Comparison of ENCODE assay signal across 14 cellular contexts in genomic region chr4:106286611-106287010, GRCh38. TPM values are rescaled to one million over a fixed set of nuclear protein-coding genes. Genes with fewer than 3 reads are reported as not detected.
DNase-seq lines count a peak whose midpoint lies in the region; ATAC-seq and TF ChIP-seq lines count a peak whose summit lies in the region.
"Had no signal": no experiment of that assay in that cellular context is flagged by ENCODE, and none has a peak within 500 bp of the region (broad histone marks: within the 10 kb centered on the region; RNA-seq: fewer than 3 reads in every experiment).

No MANE protein-coding gene starts in this region.

- H3K27me3 ChIP-seq in GM23338 (ENCODE audit: insufficient read depth) (no peaks in the 10 kb centered on the region), brain microvascular endothelial cell (replicated peaks) (no peaks in the 10 kb centered on the region), hepatocyte (no peaks in the 10 kb centered on the region)

- no peak overlapping the region for H2AFZ ChIP-seq in GM23338
- no peak overlapping the region for H2AFZ ChIP-seq in hepatocyte

- no peaks in the 10 kb centered on the region; the same call in 1 of the 2 replicates for H3K9me2 ChIP-seq in GM23338 (ENCODE audit: insufficient read depth)
- no peaks in the 10 kb centered on the region for H3K9me2 ChIP-seq in hepatocyte (replicated peaks; ENCODE audit: insufficient read depth)
- H3K9me2 ChIP-seq: SK-N-SH had no signal

- intact Hi-C loops in MCF 10A (cut with micrococcal nuclease): no loop called here

- H3K36me3 Mint-ChIP-seq in GM23338 (ENCODE audit: low read depth): no peaks in the 10 kb centered on the region; the same call in 1 of the 3 replicates
- H3K36me3 Mint-ChIP-seq in MCF 10A (ENCODE audit: insufficient read depth, unreplicated experiment): peaks cover 20% of the 10 kb centered on the region

- peaks cover 1% of the 10 kb centered on the region for H3K27me3 Mint-ChIP-seq in GM23338 (ENCODE audit: insufficient read depth, low read depth, poor library complexity)
- H3K27me3 Mint-ChIP-seq in MCF 10A (ENCODE audit: insufficient read depth, unreplicated experiment): no peaks in the 10 kb centered on the region
- H3K27me3 Mint-ChIP-seq: CD4-positive, alpha-beta T cell had no signal

- WGBS in hepatocyte (ENCODE audit: low lambda C conversion rate, missing lambda C conversion rate): 97% methylated on average over 8 of the region's 8 CpGs

- H3K36me3 ChIP-seq in GM23338 (ENCODE audit: insufficient read depth): no peaks in the 10 kb centered on the region
- H3K36me3 ChIP-seq in brain microvascular endothelial cell (replicated peaks): no peaks in the 10 kb centered on the region
- H3K36me3 ChIP-seq in hepatocyte (replicated peaks; ENCODE audit: insufficient read depth, low read depth): no peaks in the 10 kb centered on the region

- CTCF ChIA-PET in MCF 10A (lab: Yijun Ruan, JAX): interaction anchor here (1.0 kb wide), 1 partner anchor 20 kb away, joined by 3 read pairs; no protein-coding TSS in a partner anchor

- H3K4me1 ChIP-seq in GM23338 (ENCODE audit: insufficient read depth) (peaks cover 29% of the 10 kb centered on the region), hepatocyte (ENCODE audit: insufficient read depth) (peaks cover 4% of the 10 kb centered on the region)

- in situ Hi-C loops in brain microvascular endothelial cell (cut with HindIII; ENCODE audit: low pct_ligation_motif_present, low sequenced_read_pairs): no loop called here

- no peaks in the 10 kb centered on the region for H3K9me3 ChIP-seq in hepatocyte (ENCODE audit: low read depth)
- H3K9me3 ChIP-seq: SK-N-SH had no signal

- ATAC-seq in GM23338: peak; percentile 56
- ATAC-seq in GM21717 (IDR thresholded peaks at IDR 0.05; ENCODE audit: unreplicated experiment): no peak

- H3K27ac Mint-ChIP-seq in GM23338 (peak overlapping the region; percentile 94), MCF 10A (ENCODE audit: low read depth, unreplicated experiment) (no peak overlapping the region)
- H3K27ac Mint-ChIP-seq: CD4-positive, alpha-beta T cell had no signal

- H4K20me1 ChIP-seq in GM23338 (replicated peaks; ENCODE audit: insufficient read depth): no peaks in the 10 kb centered on the region
- no peaks in the 10 kb centered on the region for H4K20me1 ChIP-seq in hepatocyte (ENCODE audit: insufficient read depth, poor library complexity, severe bottlenecking)

- no peaks in the 10 kb centered on the region for H3F3A ChIP-seq in GM23338 (replicated peaks; ENCODE audit: low read depth)

- H3K4me3 ChIP-seq in GM23338: no peak overlapping the region
- no peak overlapping the region for H3K4me3 ChIP-seq in brain microvascular endothelial cell (ENCODE audit: low read depth, low read length)
- H3K4me3 ChIP-seq in hepatocyte: no peak overlapping the region

- H3K79me2 ChIP-seq in GM23338 (replicated peaks; ENCODE audit: insufficient read depth) (no peaks in the 10 kb centered on the region; the same call in 1 of the 2 replicates), hepatocyte (peaks cover 3% of the 10 kb centered on the region)

- BruUV-seq in MCF 10A (replicated peaks; lab: Mats Ljungman, UMichigan): no TSS peak

- DNase-seq in GM23338 (ENCODE audit: low spot score): no peak
- DNase-seq in brain microvascular endothelial cell: no peak
- DNase-seq in hepatocyte (ENCODE audit: low spot score): no peak
- DNase-seq in MCF 10A (ENCODE audit: unreplicated experiment): no peak
- DNase-seq in DMS53 (lab: John Stamatoyannopoulos, UW): no peak
- DNase-seq in NCI-H748 (lab: John Stamatoyannopoulos, UW; ENCODE audit: unreplicated experiment): no peak
- DNase-seq: CD4-positive, alpha-beta T cell; Kasumi-1; NCI-H1105; NCI-H2081 treated with DMSO at 0.1 percent for 48 hours; NCI-H748 treated with DMSO at 0.1 percent for 48 hours; Right ventricle myocardium superior; SK-N-SH had no signal

- H3K9me3 Mint-ChIP-seq in GM23338 (no peaks in the 10 kb centered on the region), MCF 10A (ENCODE audit: unreplicated experiment) (no peaks in the 10 kb centered on the region)

- H3K4me2 ChIP-seq in GM23338 (peak overlapping the region; percentile 51; the same call in 1 of the 2 replicates), hepatocyte (no peak overlapping the region)
- H3K4me2 ChIP-seq: SK-N-SH had no signal

- no peak for TF ChIP-seq CTCF in GM23338 (conservative IDR thresholded peaks at IDR 0.05; ENCODE audit: low read depth in 2 of 2)
- no peak for TF ChIP-seq CTCF in brain microvascular endothelial cell (IDR thresholded peaks at IDR 0.05; ENCODE audit: low read depth, low read length, missing control alignments)
- TF ChIP-seq CTCF in hepatocyte (IDR thresholded peaks at IDR 0.05; ENCODE audit: poor library complexity): no peak
- no peak for TF ChIP-seq CTCF in MCF 10A (IDR thresholded peaks at IDR 0.05; ENCODE audit: unreplicated experiment)

- POLR2A ChIA-PET in MCF 10A (lab: Yijun Ruan, JAX): no interaction called here

- peaks cover 5% of the 10 kb centered on the region; the same call in 2 of the 3 replicates for H3K4me1 Mint-ChIP-seq in GM23338
- no peaks in the 10 kb centered on the region for H3K4me1 Mint-ChIP-seq in MCF 10A (ENCODE audit: insufficient read depth, unreplicated experiment)

- peak overlapping the region; percentile 57 for H3K27ac ChIP-seq in GM23338 (ENCODE audit: low read depth)
- H3K27ac ChIP-seq in brain microvascular endothelial cell: peak overlapping the region; percentile 70
- H3K27ac ChIP-seq in hepatocyte: peak overlapping the region; percentile 61

- H3K4me3 Mint-ChIP-seq in GM23338: no peak overlapping the region
- no peak overlapping the region for H3K4me3 Mint-ChIP-seq in MCF 10A (ENCODE audit: unreplicated experiment)
- H3K4me3 Mint-ChIP-seq: CD4-positive, alpha-beta T cell had no signal

TF ChIP-seq in GM23338, 12 proteins besides CTCF, POLR2A, EP300 and RAD21 (continues in another document):
- TF ChIP-seq NANOG (IDR thresholded peaks at IDR 0.05; ENCODE audit: borderline replicate concordance) (no peak), REST (IDR thresholded peaks at IDR 0.05; ENCODE audit: unreplicated experiment) (no peak), EZH2 (IDR thresholded peaks at IDR 0.05; ENCODE audit: low read depth, unreplicated experiment) (no peak), CREB1 (CRISPR knock-in tag; IDR thresholded peaks at IDR 0.05; ENCODE audit: low read depth) (no peak), EZH2phosphoT487 (IDR thresholded peaks at IDR 0.05; ENCODE audit: unreplicated experiment) (no peak), ZNF331 (CRISPR knock-in tag; IDR thresholded peaks at IDR 0.05; ENCODE audit: low read depth) (no peak), STAT1 (IDR thresholded peaks at IDR 0.05; ENCODE audit: unreplicated experiment) (no peak), ZNF114 (CRISPR knock-in tag; IDR thresholded peaks at IDR 0.05) (no peak), JUNB (IDR thresholded peaks at IDR 0.05; ENCODE audit: unreplicated experiment) (no peak), ETS1 (IDR thresholded peaks at IDR 0.05) (no peak), POLR2AphosphoS5 (IDR thresholded peaks at IDR 0.05; ENCODE audit: low read depth) (no peak)

RNA-seq across cellular contexts. Expression of gene TBCK, which starts 29.4 kb away (rescaled TPM):
- total RNA-seq in GM23338 (2014; rRNA removed; shearing (Covaris generic)): 26.5 and 28.9 TPM in 2 replicates
- polyA plus RNA-seq in GM23338 (2016; fragmentation: Nextera tagmentation; extraction: Ambion mirVana): 13.0 and 13.9 TPM in 2 replicates
- total RNA-seq in hepatocyte: 46.0 and 49.7 TPM in 2 replicates
- 19.8 and 20.4 TPM in 2 replicates for polyA plus RNA-seq in hepatocyte
- 27.8 and 33.2 TPM in 2 replicates for total RNA-seq in MCF 10A (2022)

RNA-seq across cellular contexts. Expression of gene AIMP1, which starts 29.7 kb away (rescaled TPM):
- total RNA-seq in GM23338 (2014; rRNA removed; shearing (Covaris generic)): 24.1 and 34.5 TPM in 2 replicates
- polyA plus RNA-seq in GM23338 (2016; fragmentation: Nextera tagmentation; extraction: Ambion mirVana): 157 and 200 TPM in 2 replicates
- total RNA-seq in hepatocyte: 28.3 and 33.7 TPM in 2 replicates
- 53.7 and 56.6 TPM in 2 replicates for polyA plus RNA-seq in hepatocyte
- total RNA-seq in MCF 10A (2022): 103 and 126 TPM in 2 replicates
